Comparison of ENCODE assay signal across 8 cellular contexts in the genomic region with DNA sequence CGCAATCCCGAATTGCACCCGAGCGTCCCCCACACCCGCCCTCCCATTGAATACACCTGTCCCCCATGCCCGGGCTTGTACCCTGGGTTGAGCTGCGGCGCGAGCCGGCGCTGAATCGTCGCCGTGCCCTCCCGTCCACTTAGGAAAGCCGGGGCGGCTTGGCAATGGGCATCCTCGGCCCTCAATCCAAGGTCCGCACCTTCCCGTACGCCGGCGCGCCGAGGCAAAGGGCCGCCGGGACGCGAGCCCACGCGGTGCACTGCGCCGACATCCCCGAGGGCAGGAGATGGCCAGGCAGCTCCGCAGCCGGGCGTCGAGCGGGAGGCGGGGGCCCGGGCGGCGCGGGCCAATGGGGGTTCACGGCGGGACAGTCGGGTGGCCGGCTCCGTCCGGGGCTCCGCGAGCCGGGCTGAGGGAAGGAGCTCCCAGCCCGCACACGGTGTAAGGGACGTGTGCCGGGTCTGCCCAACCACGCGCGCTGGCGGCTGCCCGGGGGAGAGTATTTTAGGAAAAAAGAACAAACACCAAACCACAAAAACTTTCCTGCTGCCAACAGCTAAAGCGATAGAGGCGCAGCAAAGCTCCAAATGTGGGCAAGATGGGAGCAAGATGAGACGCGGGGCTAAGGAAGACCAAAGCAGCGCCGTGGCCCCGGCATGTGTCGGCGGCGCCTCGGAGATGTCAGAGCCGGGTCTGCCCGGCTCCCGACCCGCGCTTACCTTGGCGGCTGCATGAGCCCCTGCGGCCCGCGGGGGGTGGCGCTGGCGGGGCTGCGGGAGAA. TPM values are rescaled to one million over a fixed set of nuclear protein-coding genes. Genes with fewer than 3 reads are reported as not detected.
DNase-seq lines count a peak whose midpoint lies in the region; ATAC-seq and TF ChIP-seq lines count a peak whose summit lies in the region.

No MANE protein-coding gene starts in this region.

- H3K36me3 ChIP-seq in A673 (ENCODE audit: insufficient read depth, low read length, poor library complexity, severe bottlenecking) (no peaks in the 10 kb centered on the region), Loucy (ENCODE audit: insufficient read depth, low read length) (no peaks in the 10 kb centered on the region), spleen (no peaks in the 10 kb centered on the region)

- no peaks in the 10 kb centered on the region for H3K36me3 Mint-ChIP-seq in activated naive CD8-positive, alpha-beta T cell

- H3K4me1 Mint-ChIP-seq in activated naive CD8-positive, alpha-beta T cell (ENCODE audit: low read depth), result peaks cover 11% of the 10 kb centered on the region

- DNase-seq in A673 (ENCODE audit: low spot score) (peak; percentile 49), spleen (peak; percentile 80), NCI-H446 (lab: John Stamatoyannopoulos, UW) (no peak), putamen (ENCODE audit: low spot score) (no peak)

- H3K4me3 Mint-ChIP-seq in activated naive CD8-positive, alpha-beta T cell, result peak overlapping the region; percentile 89

- H3K4me2 ChIP-seq in Loucy (ENCODE audit: low read depth, low read length, poor library complexity, severe bottlenecking), result peak overlapping the region; percentile 69

- H4K20me1 ChIP-seq in Loucy (ENCODE audit: insufficient read depth, low read length, poor library complexity, severe bottlenecking), result no peaks in the 10 kb centered on the region

- BruUV-seq in A673 (replicated peaks; lab: Mats Ljungman, UMichigan), result no TSS peak

- H3K27me3 Mint-ChIP-seq in activated naive CD8-positive, alpha-beta T cell, result peaks cover 47% of the 10 kb centered on the region

- ATAC-seq in GM18909 (IDR thresholded peaks at IDR 0.05; ENCODE audit: poor library complexity, unreplicated experiment), result peak; percentile 35

- TF ChIP-seq CTCF in A673 (conservative IDR thresholded peaks at IDR 0.05; ENCODE audit: low read depth, low read length) (no peak), Loucy (conservative IDR thresholded peaks at IDR 0.05; ENCODE audit: low read length) (no peak), spleen (IDR thresholded peaks at IDR 0.05 in 8 of 11, conservative IDR thresholded peaks at IDR 0.05 in 3 of 11) (peak in 3 of 11 experiments; percentile 2 to 17 (median 8))

- H3K4me1 ChIP-seq in A673 (ENCODE audit: insufficient read depth, low read length, poor library complexity, severe bottlenecking) (peaks cover 10% of the 10 kb centered on the region), Loucy (ENCODE audit: insufficient read depth, low read length, poor library complexity, severe bottlenecking) (peaks cover 14% of the 10 kb centered on the region), spleen (peaks cover 4 to 28% (median 24%) of the 10 kb centered on the region in 6 donors)

- CTCF ChIA-PET in A673 (lab: Charles Lee), result interaction anchor here (0.5 to 1.8 kb wide), 14 partner anchors 12 to 1031 kb away, joined by 3 to 39 read pairs (median 6); no protein-coding TSS in a partner anchor

- 1 to 2% (median 1%) methylated on average over 63 to 85 of the region's 85 CpGs for WGBS in spleen, 5 donors

- H3K4me3 ChIP-seq in A673 (ENCODE audit: low read depth, low read length, poor library complexity, severe bottlenecking), result peak overlapping the region; percentile 47
- H3K4me3 ChIP-seq in Loucy (ENCODE audit: low read length, poor library complexity, severe bottlenecking), result peak overlapping the region; percentile 70
- peak overlapping the region; percentile 40 for H3K4me3 ChIP-seq in iPS-11a (ENCODE audit: low read depth, low read length)
- H3K4me3 ChIP-seq in spleen, result peak overlapping the region; percentile 3 to 70 (median 42)

- H3K27ac ChIP-seq in A673 (ENCODE audit: low read depth, low read length, poor library complexity, severe bottlenecking) (no peak overlapping the region), spleen (no peak overlapping the region)

- H3K9me2 ChIP-seq in Loucy (replicated peaks; ENCODE audit: low read depth, low read length), result no peaks in the 10 kb centered on the region

- peaks cover 57% of the 10 kb centered on the region for H3K27me3 ChIP-seq in A673 (replicated peaks; ENCODE audit: insufficient read depth, low read depth, low read length, poor library complexity)
- H3K27me3 ChIP-seq in Loucy (ENCODE audit: insufficient read depth, low read length, poor library complexity, severe bottlenecking), result peaks cover 57% of the 10 kb centered on the region
- H3K27me3 ChIP-seq in spleen (replicated peaks in 1 of 7), result peaks cover 0 to 95% (median 68%) of the 10 kb centered on the region in 7 donors

- peak overlapping the region; percentile 90 for H2AFZ ChIP-seq in Loucy (ENCODE audit: low read length)

- H3K79me2 ChIP-seq in Loucy (ENCODE audit: insufficient read depth, low read length), result no peaks in the 10 kb centered on the region

- TF ChIP-seq POLR2A in spleen (IDR thresholded peaks at IDR 0.05), result no peak

- no peaks in the 10 kb centered on the region for H3K9me3 Mint-ChIP-seq in activated naive CD8-positive, alpha-beta T cell (ENCODE audit: low read depth)

- intact Hi-C loops in A673 (cut with micrococcal nuclease; ENCODE audit: unreplicated experiment), result loop anchor here (1.0 to 5.0 kb wide), 3 partner anchors 56 to 1032 kb away; no protein-coding TSS in a partner anchor
- intact Hi-C loops in spleen (cut with DNase I; ENCODE audit: low total_unique reads), result no loop called here

- POLR2A ChIA-PET in A673 (lab: Charles Lee; ENCODE audit: low non-redundant PET), result interaction anchor here (0.6 kb wide), 1 partner anchor 38 kb away, joined by 4 read pairs; no protein-coding TSS in a partner anchor

- H3F3A ChIP-seq in Loucy (ENCODE audit: low read depth), result no peaks in the 10 kb centered on the region

- H3K9ac ChIP-seq in Loucy (ENCODE audit: low read depth, low read length, poor library complexity, severe bottlenecking), result no peak overlapping the region

- H3K9me3 ChIP-seq in A673 (ENCODE audit: low read depth, low read length, poor library complexity, severe bottlenecking), result no peaks in the 10 kb centered on the region
- H3K9me3 ChIP-seq in Loucy (ENCODE audit: insufficient read depth, low read depth, low read length), result no peaks in the 10 kb centered on the region
- H3K9me3 ChIP-seq in spleen, result no peaks in the 10 kb centered on the region

- H3K27ac Mint-ChIP-seq in activated naive CD8-positive, alpha-beta T cell, result no peak overlapping the region

RNA-seq across cellular contexts. Expression of a gene that starts 0.6 kb away (rescaled TPM):
- total RNA-seq in A673 (2021), result 5.0 and 8.3 TPM in 2 replicates
- total RNA-seq in spleen, result 1 to 10 TPM in 5 of 7 donors, under 1 TPM in 2; 0.37 to 3.1 (median 1.1) TPM
- 1 to 10 TPM in 2 of 3 donors, under 1 TPM in 1; 0.59 to 2.6 (median 2.0) TPM for polyA plus RNA-seq in spleen

Comparison
In these comparisons a context has a peak if more than half of its experiments do, and no peak if none do; other contexts are left out.
1. DNase-seq: peak in A673 (single experiment) and spleen (single experiment); none in NCI-H446 (0 of 2) and putamen (single experiment).
2. Peak in every context shown above with its lines, with median percentiles within 50 percentile points of each other: H3K4me3 ChIP-seq.